In the genomic region with DNA sequence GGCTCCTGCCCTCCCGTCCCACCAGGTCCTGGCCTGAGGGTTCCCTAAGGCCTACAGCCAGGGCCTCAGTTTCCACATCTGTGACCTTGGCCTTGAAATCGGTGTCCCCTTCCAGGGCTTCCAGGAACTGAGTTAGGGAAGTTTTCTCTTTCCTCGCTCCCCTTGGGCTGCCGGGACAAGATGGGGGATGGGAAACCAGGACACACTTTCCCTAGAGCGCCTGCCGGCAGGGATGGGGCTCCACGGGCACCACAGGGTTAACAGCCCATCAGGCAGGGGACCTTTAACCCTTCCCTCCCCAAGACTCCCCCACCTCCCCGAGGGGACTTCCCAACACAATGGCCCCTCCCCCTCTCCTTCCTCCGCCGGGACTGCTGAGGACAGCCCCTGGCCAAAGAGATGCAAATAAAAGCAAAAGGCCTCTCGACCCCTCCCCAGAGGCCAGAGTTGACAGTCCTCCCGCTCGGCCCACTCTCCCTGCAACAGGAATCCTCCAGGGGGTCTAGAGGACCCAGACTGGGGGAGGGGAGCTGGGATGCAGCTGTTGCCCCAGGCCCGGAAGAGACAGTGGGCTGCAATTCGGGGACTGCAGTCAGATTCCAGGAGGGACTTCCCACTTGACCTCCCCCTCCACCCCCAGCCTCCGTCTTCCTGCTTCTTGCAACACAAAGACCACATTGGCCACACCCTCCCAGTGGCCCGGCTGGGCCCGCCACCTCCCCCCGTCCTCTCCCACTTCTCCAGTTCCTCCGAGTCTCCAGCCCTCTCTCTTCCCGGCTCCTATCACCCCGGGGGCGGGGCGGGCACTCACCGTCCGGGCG, we compare ENCODE assay signal across 8 cellular contexts. TPM values are rescaled to one million over a fixed set of nuclear protein-coding genes. Genes with fewer than 3 reads are reported as not detected.
DNase-seq lines count a peak whose midpoint lies in the region; ATAC-seq and TF ChIP-seq lines count a peak whose summit lies in the region.

No MANE protein-coding gene starts in this region.

- peak overlapping the region; percentile 80 for H3K27ac ChIP-seq in CD4-positive, alpha-beta memory T cell (ENCODE audit: low read depth, low read length)
- H3K27ac ChIP-seq in neutrophil, result peak overlapping the region; percentile 95

- H3K9me3 ChIP-seq in CD4-positive, alpha-beta memory T cell (ENCODE audit: control insufficient read depth in 1 of 2, low read length in 2 of 2), result no peaks in the 10 kb centered on the region
- H3K9me3 ChIP-seq in neutrophil, result no peaks in the 10 kb centered on the region

- ATAC-seq in HG03159 (IDR thresholded peaks at IDR 0.05; ENCODE audit: unreplicated experiment), result no peak

- peak overlapping the region; percentile 17 to 52 for H3K4me3 ChIP-seq in CD4-positive, alpha-beta memory T cell (ENCODE audit: low read length in 2 of 2)
- H3K4me3 ChIP-seq in neutrophil (ENCODE audit: low read depth in 1 of 2, low read length in 1 of 2), result peak overlapping the region; percentile 92 to 100

- no peaks in the 10 kb centered on the region for H3K36me3 Mint-ChIP-seq in CD4-positive, alpha-beta memory T cell
- no peaks in the 10 kb centered on the region for H3K36me3 Mint-ChIP-seq in activated naive CD4-positive, alpha-beta T cell treated with anti-CD3 and anti-CD28 coated beads, Interleukin-2, amount 50 U/mL, for 24 hours
- no peaks in the 10 kb centered on the region for H3K36me3 Mint-ChIP-seq in glutamatergic neuron (ENCODE audit: unreplicated experiment)

- peaks cover 55% of the 10 kb centered on the region for H3K4me1 ChIP-seq in CD4-positive, alpha-beta memory T cell (ENCODE audit: insufficient read depth, low read length)
- H3K4me1 ChIP-seq in neutrophil (ENCODE audit: control insufficient read depth in 1 of 2, insufficient read depth in 1 of 2, low read depth in 1 of 2, low read length in 1 of 2), result peaks cover 51 to 61% of the 10 kb centered on the region in 2 experiments

- intact Hi-C loops in CD4-positive, alpha-beta memory T cell (cut with micrococcal nuclease), result loop anchor here (5.0 kb wide), 2 partner anchors 40 to 70 kb away; no protein-coding TSS in a partner anchor

- no peaks in the 10 kb centered on the region for H3K27me3 ChIP-seq in CD4-positive, alpha-beta memory T cell (ENCODE audit: insufficient read depth, low read length)
- H3K27me3 ChIP-seq in neutrophil, result peaks cover 34% of the 10 kb centered on the region

- no peaks in the 10 kb centered on the region for H3K9me3 Mint-ChIP-seq in CD4-positive, alpha-beta memory T cell
- no peaks in the 10 kb centered on the region for H3K9me3 Mint-ChIP-seq in activated naive CD4-positive, alpha-beta T cell treated with anti-CD3 and anti-CD28 coated beads, Interleukin-2, amount 50 U/mL, for 24 hours
- H3K9me3 Mint-ChIP-seq in glutamatergic neuron (ENCODE audit: unreplicated experiment), result peaks cover 19% of the 10 kb centered on the region

- peak in 4 of 5 donors; percentile 24 to 74 (median 28) for DNase-seq in CD4-positive, alpha-beta memory T cell
- DNase-seq in GOT3 (lab: John Stamatoyannopoulos, UW) (peak; percentile 48), NOMO-1 treated with DMSO at 0.1 percent for 48 hours (lab: John Stamatoyannopoulos, UW; ENCODE audit: unreplicated experiment) (peak; percentile 76), glutamatergic neuron (peak; percentile 92), NCI-H1694 (lab: John Stamatoyannopoulos, UW) (no peak)

- CTCF ChIA-PET in CD4-positive, alpha-beta memory T cell (lab: Charles Lee; ENCODE audit: partially characterized antibody), result interaction anchor here (2.0 to 6.8 kb wide), 6 partner anchors 11 to 77 kb away, joined by 6 to 81 read pairs (median 19); no protein-coding TSS in a partner anchor

- H3K27ac Mint-ChIP-seq in CD4-positive, alpha-beta memory T cell, result peak overlapping the region in 6 of 7 donors; percentile 39 to 89 (median 74)
- H3K27ac Mint-ChIP-seq in activated naive CD4-positive, alpha-beta T cell treated with anti-CD3 and anti-CD28 coated beads, Interleukin-2, amount 50 U/mL, for 24 hours, result peak overlapping the region; percentile 36
- H3K27ac Mint-ChIP-seq in glutamatergic neuron (ENCODE audit: unreplicated experiment), result peak overlapping the region; percentile 95

- H3K27me3 Mint-ChIP-seq in CD4-positive, alpha-beta memory T cell, result no peaks in the 10 kb centered on the region
- no peaks in the 10 kb centered on the region for H3K27me3 Mint-ChIP-seq in activated naive CD4-positive, alpha-beta T cell treated with anti-CD3 and anti-CD28 coated beads, Interleukin-2, amount 50 U/mL, for 24 hours
- H3K27me3 Mint-ChIP-seq in glutamatergic neuron (ENCODE audit: unreplicated experiment), result peaks cover 11% of the 10 kb centered on the region

- peak overlapping the region; percentile 57 to 86 (median 76) for H3K4me3 Mint-ChIP-seq in CD4-positive, alpha-beta memory T cell
- peak overlapping the region; percentile 76 for H3K4me3 Mint-ChIP-seq in activated naive CD4-positive, alpha-beta T cell treated with anti-CD3 and anti-CD28 coated beads, Interleukin-2, amount 50 U/mL, for 24 hours
- H3K4me3 Mint-ChIP-seq in glutamatergic neuron (ENCODE audit: unreplicated experiment), result peak overlapping the region; percentile 78

- no peaks in the 10 kb centered on the region for H3K36me3 ChIP-seq in CD4-positive, alpha-beta memory T cell (ENCODE audit: insufficient read depth, low read length)
- H3K36me3 ChIP-seq in neutrophil, result peaks cover 8% of the 10 kb centered on the region

- H3K4me1 Mint-ChIP-seq in CD4-positive, alpha-beta memory T cell, result peaks cover 16 to 34% (median 23%) of the 10 kb centered on the region in 4 donors
- H3K4me1 Mint-ChIP-seq in activated naive CD4-positive, alpha-beta T cell treated with anti-CD3 and anti-CD28 coated beads, Interleukin-2, amount 50 U/mL, for 24 hours, result peaks cover 28% of the 10 kb centered on the region
- peaks cover 13% of the 10 kb centered on the region for H3K4me1 Mint-ChIP-seq in glutamatergic neuron (ENCODE audit: low read depth, unreplicated experiment)

- POLR2A ChIA-PET in CD4-positive, alpha-beta memory T cell (lab: Charles Lee; ENCODE audit: partially characterized antibody), result interaction anchor here (0.5 to 6.3 kb wide), 16 partner anchors 11 to 133 kb away, joined by 3 to 156 read pairs (median 22); a partner anchor contains a TSS

- TF ChIP-seq CTCF in glutamatergic neuron (IDR thresholded peaks at IDR 0.05; ENCODE audit: partially characterized antibody, unreplicated experiment) (no peak), neutrophil (IDR thresholded peaks at IDR 0.05) (no peak)

RNA-seq across cellular contexts. Expression of a gene that starts 3.4 kb away (rescaled TPM):
- total RNA-seq in CD4-positive, alpha-beta memory T cell, result 10 to 100 TPM; 31.9 to 32.2 TPM
- 1 to 10 TPM; 3.7 to 8.0 TPM for polyA plus RNA-seq in CD4-positive, alpha-beta memory T cell
- 37.0 TPM for total RNA-seq in glutamatergic neuron (ENCODE audit: unreplicated experiment)

RNA-seq across cellular contexts. Expression of a gene that starts 28.8 kb away (rescaled TPM):
- total RNA-seq in CD4-positive, alpha-beta memory T cell, result 10 to 100 TPM; 39.5 to 40.4 TPM
- polyA plus RNA-seq in CD4-positive, alpha-beta memory T cell, result 10 to 100 TPM in 1 of 2 donors, 1 to 10 TPM in 1; 4.6 to 11.9 TPM
- 16.8 TPM for total RNA-seq in glutamatergic neuron (ENCODE audit: unreplicated experiment)

RNA-seq across cellular contexts. Expression of a gene that starts 47.1 kb away (rescaled TPM):
- total RNA-seq in CD4-positive, alpha-beta memory T cell, result 10 to 100 TPM; 15.1 to 16.7 TPM
- 1 to 10 TPM; 1.8 to 1.9 TPM for polyA plus RNA-seq in CD4-positive, alpha-beta memory T cell
- total RNA-seq in glutamatergic neuron (ENCODE audit: unreplicated experiment), result 65.0 TPM

Comparison
In these comparisons a context has a peak if more than half of its experiments do, and no peak if none do; other contexts are left out.
1. H3K27ac Mint-ChIP-seq: peak in every context shown above with its lines; median percentile 95 in glutamatergic neuron; 74 in CD4-positive, alpha-beta memory T cell; 36 in activated naive CD4-positive, alpha-beta T cell treated with anti-CD3 and anti-CD28 coated beads, Interleukin-2, amount 50 U/mL, for 24 hours.